In the genomic region with DNA sequence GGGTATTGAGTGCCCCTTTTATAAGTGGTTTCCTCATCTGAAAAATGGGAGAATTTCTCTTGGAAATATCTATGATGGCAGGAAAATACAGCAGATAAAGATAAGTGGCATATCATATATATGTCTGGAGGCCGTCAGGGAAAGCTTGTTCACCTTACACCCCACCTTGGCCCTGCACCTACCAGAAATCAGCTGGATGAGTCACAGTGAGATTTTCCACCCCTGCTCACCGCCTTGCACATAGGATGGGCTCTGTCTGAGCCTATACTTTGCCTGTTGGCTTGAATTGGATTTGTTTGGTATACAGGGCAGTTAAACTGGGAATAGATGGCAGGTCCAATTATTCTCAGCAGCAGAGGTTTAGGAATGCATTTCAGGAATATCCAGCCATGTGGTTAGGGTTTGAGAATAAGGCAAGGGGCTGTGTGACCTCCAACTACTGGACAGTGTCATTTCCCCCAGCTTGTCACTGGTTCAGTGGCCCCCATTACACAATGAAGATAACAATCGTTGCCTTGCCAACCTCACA, we compare ENCODE assay signal across 1 cellular context.
TF ChIP-seq lines count a peak whose summit lies in the region.

A gene with protein sequence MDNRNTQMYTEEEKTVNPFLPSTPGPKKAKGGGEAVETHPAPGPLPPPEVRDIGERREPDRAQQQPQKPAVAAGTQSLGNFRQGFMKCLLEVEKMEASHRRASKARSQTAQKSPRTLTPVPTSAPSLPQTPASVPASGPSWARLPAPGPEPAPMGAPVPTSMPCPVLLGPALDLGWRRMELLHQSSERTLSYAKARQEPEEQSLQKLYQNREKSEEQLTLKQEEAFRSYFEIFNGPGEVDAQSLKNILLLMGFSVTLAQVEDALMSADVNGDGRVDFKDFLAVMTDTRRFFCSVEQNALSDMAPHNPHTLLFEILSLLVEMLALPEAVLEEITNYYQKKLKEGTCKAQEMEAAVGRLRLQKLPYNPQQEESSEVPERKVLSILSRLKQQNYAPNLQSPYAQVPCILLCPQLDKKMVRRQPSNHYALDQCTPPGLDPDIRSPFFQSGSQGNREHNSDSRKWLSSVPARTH (minus strand): TSS at position 479 of the 529 bp plus-strand sequence. CDS start 6,053 bp downstream, outside the sequence.

TF ChIP-seq in K562, 482 proteins besides CTCF, POLR2A, EP300 and RAD21:
- TF ChIP-seq MEF2A (IDR thresholded peaks at IDR 0.05; ENCODE audit: control insufficient read depth, low read depth, low read length): no peak
